13 cellular contexts compared by ENCODE assay signal in genomic region chr16:67490330-67491096, GRCh38. TPM values are rescaled to one million over a fixed set of nuclear protein-coding genes. Genes with fewer than 3 reads are reported as not detected.
DNase-seq lines count a peak whose midpoint lies in the region; ATAC-seq and TF ChIP-seq lines count a peak whose summit lies in the region.
"Had no signal": no experiment of that assay in that cellular context is flagged by ENCODE, and none has a peak within 500 bp of the region (broad histone marks: within the 10 kb centered on the region; RNA-seq: fewer than 3 reads in every experiment).

No MANE protein-coding gene starts in this region.

- TF ChIP-seq CTCF in CD14-positive monocyte (IDR thresholded peaks at IDR 0.05) (no peak), NB4 (IDR thresholded peaks at IDR 0.05; ENCODE audit: low read depth, low read length) (no peak)

- peak overlapping the region; percentile 98 to 100 (median 99) for H3K27ac Mint-ChIP-seq in CD14-positive monocyte
- H3K27ac Mint-ChIP-seq in dendritic cell treated with granulocyte-macrophage colony-stimulating factor and Interleukin-4, amounts not matched to agents 40 ng/mL and 50 ng/mL, for 4 days = peak overlapping the region; percentile 88
- H3K27ac Mint-ChIP-seq in naive thymus-derived CD8-positive, alpha-beta T cell = peak overlapping the region in 8 of 10 donors; percentile 1 to 87 (median 46)

- DNase-seq in CD14-positive monocyte (ENCODE audit: low spot score) = peak; percentile 60
- DNase-seq in NB4 (ENCODE audit: low read depth) = peak; percentile 82
- no peak for DNase-seq in naive thymus-derived CD8-positive, alpha-beta T cell
- no peak for DNase-seq in GM19238 (ENCODE audit: insufficient read length, low spot score)
- DNase-seq in LoVo (ENCODE audit: low spot score) = no peak
- DNase-seq: NCI-H2081 treated with DMSO at 0.1 percent for 48 hours, nucleus accumbens had no signal

- intact Hi-C loops in CD14-positive monocyte (cut with micrococcal nuclease) = loop anchor here in 1 of 2 donors (2.0 to 10.0 kb wide), 3 partner anchors 24 to 174 kb away; partner anchors contain the start of genes ACD, C16orf86, CTCF and ENKD1
- intact Hi-C loops in dendritic cell treated with granulocyte-macrophage colony-stimulating factor and Interleukin-4, amounts not matched to agents 40 ng/mL and 50 ng/mL, for 4 days (cut with micrococcal nuclease) = loop anchor here (1.0 kb wide), 1 partner anchor 9 kb away; the partner anchor contains the start of gene ATP6V0D1

- H3K27me3 Mint-ChIP-seq in CD14-positive monocyte (ENCODE audit: low read depth in 3 of 3) = peaks cover 0 to 7% (median 0%) of the 10 kb centered on the region in 3 donors
- no peaks in the 10 kb centered on the region for H3K27me3 Mint-ChIP-seq in dendritic cell treated with granulocyte-macrophage colony-stimulating factor and Interleukin-4, amounts not matched to agents 40 ng/mL and 50 ng/mL, for 4 days
- H3K27me3 Mint-ChIP-seq in naive thymus-derived CD8-positive, alpha-beta T cell = no peaks in the 10 kb centered on the region

- no peak overlapping the region for H3K4me3 ChIP-seq in NB4 (ENCODE audit: low read depth, low read length)

- H3K9me3 Mint-ChIP-seq in CD14-positive monocyte = no peaks in the 10 kb centered on the region
- no peaks in the 10 kb centered on the region for H3K9me3 Mint-ChIP-seq in dendritic cell treated with granulocyte-macrophage colony-stimulating factor and Interleukin-4, amounts not matched to agents 40 ng/mL and 50 ng/mL, for 4 days
- no peaks in the 10 kb centered on the region for H3K9me3 Mint-ChIP-seq in naive thymus-derived CD8-positive, alpha-beta T cell
- H3K9me3 Mint-ChIP-seq: brain had no signal

- peak overlapping the region; percentile 59 to 82 for H3K4me3 Mint-ChIP-seq in CD14-positive monocyte
- peak overlapping the region; percentile 39 for H3K4me3 Mint-ChIP-seq in dendritic cell treated with granulocyte-macrophage colony-stimulating factor and Interleukin-4, amounts not matched to agents 40 ng/mL and 50 ng/mL, for 4 days
- H3K4me3 Mint-ChIP-seq in naive thymus-derived CD8-positive, alpha-beta T cell = peak overlapping the region in 1 of 10 donors; percentile 11
- H3K4me3 Mint-ChIP-seq: brain had no signal

- POLR2A ChIA-PET in naive thymus-derived CD8-positive, alpha-beta T cell (lab: Charles Lee) = interaction anchor here (0.6 to 1.9 kb wide), 8 partner anchors 8 to 432 kb away, joined by 3 to 12 read pairs (median 4); partner anchors contain the start of genes AGRP and ATP6V0D1

- ATAC-seq in naive thymus-derived CD8-positive, alpha-beta T cell = no peak
- ATAC-seq in activated CD4-positive, CD25-positive, alpha-beta regulatory T cell treated with anti-CD3 and anti-CD28 coated beads, Interleukin-2, amount 50 U/mL, for 24 hours = no peak
- ATAC-seq in GM19467 (IDR thresholded peaks at IDR 0.05; ENCODE audit: unreplicated experiment) = no peak

- peaks cover 84% of the 10 kb centered on the region for H3K4me1 Mint-ChIP-seq in CD14-positive monocyte
- H3K4me1 Mint-ChIP-seq in dendritic cell treated with granulocyte-macrophage colony-stimulating factor and Interleukin-4, amounts not matched to agents 40 ng/mL and 50 ng/mL, for 4 days (ENCODE audit: low read depth) = peaks cover 71% of the 10 kb centered on the region
- H3K4me1 Mint-ChIP-seq in naive thymus-derived CD8-positive, alpha-beta T cell = peaks cover 2 to 56% (median 14%) of the 10 kb centered on the region in 4 donors

- no peak for TF ChIP-seq POLR2A in NB4 (IDR thresholded peaks at IDR 0.05; ENCODE audit: extremely low read depth, insufficient read length)

- H3K36me3 Mint-ChIP-seq in CD14-positive monocyte = peaks cover 10 to 11% of the 10 kb centered on the region in 2 donors
- H3K36me3 Mint-ChIP-seq in dendritic cell treated with granulocyte-macrophage colony-stimulating factor and Interleukin-4, amounts not matched to agents 40 ng/mL and 50 ng/mL, for 4 days (ENCODE audit: low read depth) = peaks cover 2% of the 10 kb centered on the region
- peaks cover 0 to 21% (median 5%) of the 10 kb centered on the region in 3 donors for H3K36me3 Mint-ChIP-seq in naive thymus-derived CD8-positive, alpha-beta T cell
- H3K36me3 Mint-ChIP-seq: brain had no signal

RNA-seq across cellular contexts. Expression of gene AGRP, which starts 7.2 kb away (rescaled TPM):
- polyA plus RNA-seq in CD14-positive monocyte = under 1 TPM; 0.32 to 0.54 TPM
- total RNA-seq in naive thymus-derived CD8-positive, alpha-beta T cell = not detected
- not detected for polyA plus RNA-seq in naive thymus-derived CD8-positive, alpha-beta T cell
- total RNA-seq: epithelial cell of proximal tubule, OCI-LY7 had no signal

RNA-seq across cellular contexts. Expression of gene ATP6V0D1, which starts 9.6 kb away (rescaled TPM):
- 100 to 1,000 TPM; 631 to 687 TPM for polyA plus RNA-seq in CD14-positive monocyte
- 10 to 100 TPM; 33.3 to 35.1 TPM for total RNA-seq in naive thymus-derived CD8-positive, alpha-beta T cell
- polyA plus RNA-seq in naive thymus-derived CD8-positive, alpha-beta T cell = 10 to 100 TPM; 74.7 to 89.6 (median 77.5) TPM

RNA-seq across cellular contexts. Expression of gene RIPOR1, which starts 38.1 kb away (rescaled TPM):
- polyA plus RNA-seq in CD14-positive monocyte = 10 to 100 TPM in 1 of 2 donors, 1 to 10 TPM in 1; 8.6 to 17.5 TPM
- total RNA-seq in naive thymus-derived CD8-positive, alpha-beta T cell = 10 to 100 TPM; 50.1 to 57.2 TPM
- polyA plus RNA-seq in naive thymus-derived CD8-positive, alpha-beta T cell = 1 to 10 TPM; 1.5 to 3.0 (median 2.3) TPM

RNA-seq across cellular contexts. Expression of gene HSD11B2, which starts 59.6 kb away (rescaled TPM):
- not detected for polyA plus RNA-seq in CD14-positive monocyte
- not detected for total RNA-seq in naive thymus-derived CD8-positive, alpha-beta T cell
- polyA plus RNA-seq in naive thymus-derived CD8-positive, alpha-beta T cell = not detected
- total RNA-seq: OCI-LY7 had no signal

Comparison
In these comparisons a context has a peak if more than half of its experiments do, and no peak if none do; other contexts are left out.
1. DNase-seq: peak in CD14-positive monocyte (single experiment) and NB4 (single experiment); none in naive thymus-derived CD8-positive, alpha-beta T cell (0 of 10), GM19238 (single experiment) and LoVo (single experiment).
2. H3K27ac Mint-ChIP-seq: peak in every context shown above with its lines; median percentile 99 in CD14-positive monocyte; 88 in dendritic cell treated with granulocyte-macrophage colony-stimulating factor and Interleukin-4, amounts not matched to agents 40 ng/mL and 50 ng/mL, for 4 days; 46 in naive thymus-derived CD8-positive, alpha-beta T cell.
3. RNA of gene ATP6V0D1, which starts 9.6 kb away (polyA plus RNA-seq): 631 to 687 TPM in CD14-positive monocyte; 74.7 to 89.6 TPM in naive thymus-derived CD8-positive, alpha-beta T cell; every median in the first group is over 4 times any median in the second.